In the genomic region with DNA sequence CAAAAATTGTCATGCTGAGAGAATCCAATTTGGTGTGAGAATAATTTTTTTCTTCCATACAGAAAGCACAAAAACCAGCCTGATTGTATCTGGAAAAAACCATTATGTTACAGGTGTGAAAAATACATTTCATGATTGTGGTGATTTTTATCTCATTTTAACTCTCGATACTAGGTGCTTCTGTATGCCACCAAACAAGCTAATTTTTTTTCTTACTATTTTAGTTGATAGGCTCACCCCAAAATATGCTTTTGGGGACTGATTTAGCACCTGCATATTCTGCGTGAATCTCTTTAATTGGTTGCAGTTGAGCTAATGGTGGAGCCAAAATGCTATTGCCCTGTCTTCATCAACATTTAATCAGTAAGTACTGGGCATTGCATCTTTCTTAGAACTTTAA, we compare ENCODE assay signal across 9 cellular contexts. TPM values are rescaled to one million over a fixed set of nuclear protein-coding genes. Genes with fewer than 3 reads are reported as not detected.
A peak's percentile ranks its signal among the peaks of the same experiment; 100 is the strongest.
DNase-seq lines count a peak whose midpoint lies in the region; TF ChIP-seq lines count a peak whose summit lies in the region.
"Had no signal": no experiment of that assay in that cellular context is flagged by ENCODE, and none has a peak within 500 bp of the region (broad histone marks: within the 10 kb centered on the region; RNA-seq: fewer than 3 reads in every experiment).

No MANE protein-coding gene starts in this region.

- 15 to 23% methylated on average over 2 of the region's 2 CpGs for WGBS in GM23248 (ENCODE audit: low coverage in 1 of 2, low lambda C conversion rate in 2 of 2, missing lambda C conversion rate in 2 of 2), 2 experiments
- WGBS in testis, 2 donors: 30 to 35% methylated on average over 2 of the region's 2 CpGs

- H3K4me3 ChIP-seq in GM23248: peak overlapping the region; percentile 95
- H3K4me3 ChIP-seq in SJSA1: peak overlapping the region; percentile 74
- H3K4me3 ChIP-seq in fibroblast of mammary gland (ENCODE audit: control insufficient read depth, low read depth, low read length): peak overlapping the region; percentile 80
- H3K4me3 ChIP-seq in skeletal muscle tissue (ENCODE audit: low read length in 3 of 3): peak overlapping the region in 2 of 3 donors; percentile 27 to 92
- peak overlapping the region in 1 of 2 donors; percentile 83 for H3K4me3 ChIP-seq in testis

- no peaks in the 10 kb centered on the region for H3K9me2 ChIP-seq in GM23248 (ENCODE audit: insufficient read depth)

- H3K36me3 ChIP-seq in GM23248 (ENCODE audit: low read depth): no peaks in the 10 kb centered on the region
- H3K36me3 ChIP-seq in SJSA1: peaks cover 27% of the 10 kb centered on the region
- no peaks in the 10 kb centered on the region for H3K36me3 ChIP-seq in skeletal muscle tissue (ENCODE audit: control insufficient read depth in 3 of 3, insufficient read depth in 3 of 3, low read length in 3 of 3)
- H3K36me3 ChIP-seq in testis (ENCODE audit: low read depth, missing control alignments): no peaks in the 10 kb centered on the region

- no peak for TF ChIP-seq POLR2A in testis (IDR thresholded peaks at IDR 0.05)

- DNase-seq in GM23248: peak; percentile 1
- no peak for DNase-seq in SJSA1 (ENCODE audit: low read depth in 1 of 2, low spot score in 2 of 2)
- no peak for DNase-seq in fibroblast of mammary gland (ENCODE audit: low read depth)
- no peak for DNase-seq in head of caudate nucleus
- no peak for DNase-seq in NCI-H146 (lab: John Stamatoyannopoulos, UW)
- no peak for DNase-seq in testis
- no peak for DNase-seq in LoVo (ENCODE audit: low spot score)
- DNase-seq: cortex of kidney had no signal

- peaks cover 37% of the 10 kb centered on the region for H3F3A ChIP-seq in GM23248 (ENCODE audit: insufficient read depth)

- in situ Hi-C loops in GM23248 (cut with MboI): no loop called here

- intact Hi-C loops in head of caudate nucleus (cut with DNase I) (loop anchor here (5.0 to 10.0 kb wide), 2 partner anchors 191 to 227 kb away; a partner anchor contains a TSS), testis (cut with DNase I; ENCODE audit: low total_unique reads) (no loop called here)

- peaks cover 63% of the 10 kb centered on the region for H3K79me2 ChIP-seq in GM23248 (ENCODE audit: insufficient read depth)

- peaks cover 30% of the 10 kb centered on the region for H3K4me1 ChIP-seq in GM23248 (ENCODE audit: insufficient read depth)
- H3K4me1 ChIP-seq in SJSA1 (replicated peaks): peaks cover 32% of the 10 kb centered on the region
- H3K4me1 ChIP-seq in skeletal muscle tissue (ENCODE audit: control insufficient read depth in 3 of 3, insufficient read depth in 3 of 3, low read length in 3 of 3): peaks cover 12 to 40% (median 14%) of the 10 kb centered on the region in 3 donors
- peaks cover 17% of the 10 kb centered on the region for H3K4me1 ChIP-seq in testis

- TF ChIP-seq CTCF in fibroblast of mammary gland (conservative IDR thresholded peaks at IDR 0.05; ENCODE audit: control insufficient read depth, insufficient read depth, low read depth, low read length) (no peak), testis (IDR thresholded peaks at IDR 0.05) (no peak)

- H3K9me3 ChIP-seq in GM23248 (ENCODE audit: low read depth) (no peaks in the 10 kb centered on the region), SJSA1 (replicated peaks) (no peaks in the 10 kb centered on the region), skeletal muscle tissue (ENCODE audit: control insufficient read depth in 3 of 3, low read length in 3 of 3) (no peaks in the 10 kb centered on the region), testis (no peaks in the 10 kb centered on the region)

- H3K27me3 ChIP-seq in GM23248 (replicated peaks; ENCODE audit: insufficient read depth): no peaks in the 10 kb centered on the region
- no peaks in the 10 kb centered on the region for H3K27me3 ChIP-seq in SJSA1 (replicated peaks)
- no peaks in the 10 kb centered on the region for H3K27me3 ChIP-seq in skeletal muscle tissue (ENCODE audit: control insufficient read depth in 3 of 3, insufficient read depth in 3 of 3, low read length in 3 of 3)
- no peaks in the 10 kb centered on the region for H3K27me3 ChIP-seq in testis

- peak overlapping the region; percentile 99 for H3K4me2 ChIP-seq in GM23248 (ENCODE audit: unreplicated experiment)

- H4K20me1 ChIP-seq in GM23248 (ENCODE audit: insufficient read depth): peaks cover 27% of the 10 kb centered on the region; the same call in 1 of the 2 replicates

- H3K27ac ChIP-seq in GM23248 (peak overlapping the region; percentile 98), SJSA1 (no peak overlapping the region), skeletal muscle tissue (ENCODE audit: low read depth, low read length) (no peak overlapping the region), testis (no peak overlapping the region)

- H3K9ac ChIP-seq in GM23248 (peak overlapping the region; percentile 99), skeletal muscle tissue (ENCODE audit: low read depth in 1 of 3, low read length in 3 of 3) (peak overlapping the region; percentile 75 to 93 (median 93))

- H2AFZ ChIP-seq in GM23248: no peak overlapping the region

RNA-seq across cellular contexts. Expression of a gene that starts 1.9 kb away (rescaled TPM):
- total RNA-seq in GM23248 (2014; rRNA removed; shearing (Covaris generic)): 28.4 and 93.0 TPM in 2 replicates
- polyA plus RNA-seq in GM23248 (2016; fragmentation: Nextera tagmentation; extraction: Ambion mirVana): 18.2 and 28.6 TPM in 2 replicates
- total RNA-seq in SJSA1 (2014; rRNA removed; shearing (Covaris generic)): 40.2 and 52.1 TPM in 2 replicates
- 50.1 TPM for total RNA-seq in skeletal muscle tissue
- total RNA-seq in testis: 100 to 1,000 TPM; 148 to 196 TPM
- 118 TPM for polyA plus RNA-seq in testis (ENCODE audit: insufficient read depth, low read depth, low replicate concordance)
